11 cellular contexts compared by ENCODE assay signal in genomic region chr20:1841554-1842140, GRCh38. TPM values are rescaled to one million over a fixed set of nuclear protein-coding genes. Genes with fewer than 3 reads are reported as not detected.
DNase-seq lines count a peak whose midpoint lies in the region; ATAC-seq and TF ChIP-seq lines count a peak whose summit lies in the region.
"Had no signal": no experiment of that assay in that cellular context is flagged by ENCODE, and none has a peak within 500 bp of the region (broad histone marks: within the 10 kb centered on the region; RNA-seq: fewer than 3 reads in every experiment).

No MANE protein-coding gene starts in this region.

- no peak overlapping the region for H2AFZ ChIP-seq in PC-9

- CTCF ChIA-PET in PC-9 (lab: Charles Lee): interaction anchor here (0.7 kb wide), 1 partner anchor 817 kb away, joined by 3 read pairs; no protein-coding TSS in a partner anchor

- peaks cover 9 to 24% (median 19%) of the 10 kb centered on the region in 7 donors for H3K9me3 Mint-ChIP-seq in CD14-positive monocyte

- POLR2A ChIA-PET in PC-9 (lab: Charles Lee; ENCODE audit: unreplicated experiment): no interaction called here

- peak overlapping the region; percentile 87 to 99 (median 96) for H3K27ac Mint-ChIP-seq in CD14-positive monocyte
- H3K27ac Mint-ChIP-seq: activated CD8-positive, alpha-beta T cell treated with anti-CD3 and anti-CD28 coated beads for 36 hours had no signal

- no peak for TF ChIP-seq POLR2A in tibial nerve (IDR thresholded peaks at IDR 0.05)

- H3K9me2 ChIP-seq in PC-9 (ENCODE audit: insufficient read depth): no peaks in the 10 kb centered on the region

- H4K20me1 ChIP-seq in PC-9 (ENCODE audit: insufficient read depth): no peaks in the 10 kb centered on the region

- TF ChIP-seq CTCF in CD14-positive monocyte (IDR thresholded peaks at IDR 0.05) (no peak), PC-9 (conservative IDR thresholded peaks at IDR 0.05) (no peak), tibial nerve (IDR thresholded peaks at IDR 0.05) (no peak)

- H3K4me3 ChIP-seq in PC-9 (no peak overlapping the region), tibial nerve (no peak overlapping the region)
- H3K4me3 ChIP-seq: pancreas had no signal

- peaks cover 1 to 9% (median 4%) of the 10 kb centered on the region in 3 donors for H3K27me3 Mint-ChIP-seq in CD14-positive monocyte (ENCODE audit: low read depth in 3 of 3)

- no TSS peak for BruUV-seq in PC-9 (replicated peaks; lab: Mats Ljungman, UMichigan)

- intact Hi-C loops in CD14-positive monocyte (cut with micrococcal nuclease) (loop anchor here in 1 of 2 donors (5.0 to 10.0 kb wide), 3 partner anchors 39 to 103 kb away; no protein-coding TSS in a partner anchor), PC-9 (cut with micrococcal nuclease; ENCODE audit: unreplicated experiment) (no loop called here)

- peaks cover 74% of the 10 kb centered on the region for H3K4me1 Mint-ChIP-seq in CD14-positive monocyte

- TF ChIP-seq EP300 in tibial nerve (IDR thresholded peaks at IDR 0.05): no peak

- peak overlapping the region; percentile 3; the same call in 1 of the 2 replicates for H3K4me2 ChIP-seq in PC-9

- H3K4me1 ChIP-seq in PC-9 (replicated peaks; ENCODE audit: insufficient read depth) (no peaks in the 10 kb centered on the region), tibial nerve (no peaks in the 10 kb centered on the region)
- H3K4me1 ChIP-seq: pancreas had no signal

- H3K36me3 Mint-ChIP-seq in CD14-positive monocyte: peaks cover 7 to 9% of the 10 kb centered on the region in 2 donors

- no peaks in the 10 kb centered on the region for H3F3A ChIP-seq in PC-9 (ENCODE audit: insufficient read depth, low read depth)

- H3K36me3 ChIP-seq in PC-9 (ENCODE audit: low read depth): no peaks in the 10 kb centered on the region
- H3K36me3 ChIP-seq in tibial nerve: no peaks in the 10 kb centered on the region
- H3K36me3 ChIP-seq: pancreas had no signal

- no peak for ATAC-seq in left lobe of liver
- no peak for ATAC-seq in GM18870 (IDR thresholded peaks at IDR 0.05; ENCODE audit: unreplicated experiment)
- ATAC-seq: activated CD8-positive, alpha-beta T cell treated with anti-CD3 and anti-CD28 coated beads for 36 hours had no signal

- no peaks in the 10 kb centered on the region for H3K79me2 ChIP-seq in PC-9 (ENCODE audit: low read depth)

- DNase-seq in CD14-positive monocyte (ENCODE audit: low spot score) (no peak), PC-9 (no peak), fibroblast of peridontal ligament (ENCODE audit: extremely low read depth) (peak; percentile 36), pons (ENCODE audit: low spot score) (peak; percentile 69), left lobe of liver (ENCODE audit: low spot score) (no peak), HuH-7.5 (ENCODE audit: low spot score) (no peak), tibial nerve (ENCODE audit: low spot score in 2 of 2) (no peak)
- DNase-seq: activated CD8-positive, alpha-beta T cell treated with anti-CD3 and anti-CD28 coated beads for 36 hours; NCI-H526; pancreas had no signal

- H3K9me3 ChIP-seq in PC-9 (ENCODE audit: insufficient read depth, low read depth): no peaks in the 10 kb centered on the region
- H3K9me3 ChIP-seq in tibial nerve: no peaks in the 10 kb centered on the region
- H3K9me3 ChIP-seq: pancreas had no signal

- H3K4me3 Mint-ChIP-seq in CD14-positive monocyte: peak overlapping the region in 1 of 2 donors; percentile 48
- H3K4me3 Mint-ChIP-seq: activated CD8-positive, alpha-beta T cell treated with anti-CD3 and anti-CD28 coated beads for 36 hours had no signal

- H3K27ac ChIP-seq in PC-9 (no peak overlapping the region), tibial nerve (no peak overlapping the region)
- H3K27ac ChIP-seq: pancreas had no signal

- H3K27me3 ChIP-seq in PC-9 (ENCODE audit: insufficient read depth, low read depth) (peaks cover 17% of the 10 kb centered on the region; the same call in 1 of the 2 replicates), tibial nerve (peaks cover 0 to 8% of the 10 kb centered on the region in 2 donors)
- H3K27me3 ChIP-seq: pancreas had no signal

- 73 to 76% methylated on average over 6 of the region's 6 CpGs for WGBS in tibial nerve, 2 donors

RNA-seq across cellular contexts. Expression of gene SIRPA, which starts 53.6 kb away (rescaled TPM):
- 10 to 100 TPM; 28.4 to 58.3 TPM for polyA plus RNA-seq in CD14-positive monocyte
- 18.4 and 18.5 TPM in 2 replicates for total RNA-seq in PC-9 (2021)
- 35.9 TPM for total RNA-seq in left lobe of liver
- 10 to 100 TPM; 31.7 to 53.0 (median 41.1) TPM for total RNA-seq in tibial nerve

Comparison
In these comparisons a context has a peak if more than half of its experiments do, and no peak if none do; other contexts are left out.
1. DNase-seq: peak in fibroblast of peridontal ligament (single experiment) and pons (single experiment); none in CD14-positive monocyte (single experiment), PC-9 (0 of 2), left lobe of liver (single experiment), HuH-7.5 (single experiment) and tibial nerve (0 of 2).